In genomic region chr14:37198273-37198598, GRCh38 we compare ENCODE assay signal across 8 cellular contexts. TPM values are rescaled to one million over a fixed set of nuclear protein-coding genes. Genes with fewer than 3 reads are reported as not detected.
A peak's percentile ranks its signal among the peaks of the same experiment; 100 is the strongest.
DNase-seq lines count a peak whose midpoint lies in the region; ATAC-seq and TF ChIP-seq lines count a peak whose summit lies in the region.

No MANE protein-coding gene starts in this region.

- H3K4me1 ChIP-seq in lower lobe of right lung (no peaks in the 10 kb centered on the region), thoracic aorta (ENCODE audit: control insufficient read depth in 1 of 2, low read depth in 2 of 2) (peaks cover 3 to 13% of the 10 kb centered on the region in 2 donors)

- H3K9me3 ChIP-seq in lower lobe of right lung (no peaks in the 10 kb centered on the region), thoracic aorta (no peaks in the 10 kb centered on the region)

- H3K27ac ChIP-seq in lower lobe of right lung = peak overlapping the region; percentile 86
- peak overlapping the region; percentile 84 to 88 for H3K27ac ChIP-seq in thoracic aorta

- peaks cover 3% of the 10 kb centered on the region for H3K9me3 Mint-ChIP-seq in activated CD4-positive, alpha-beta T cell treated with anti-CD3 and anti-CD28 coated beads, Interleukin-2, amount 10 ng/mL, durations not matched to agents 24 days and 14 days

- TF ChIP-seq CTCF in cardiac fibroblast (IDR thresholded peaks at IDR 0.05; ENCODE audit: low read depth, low read length) (no peak), lower lobe of right lung (IDR thresholded peaks at IDR 0.05) (no peak), thoracic aorta (IDR thresholded peaks at IDR 0.05) (no peak)

- H3K4me1 Mint-ChIP-seq in activated CD4-positive, alpha-beta T cell treated with anti-CD3 and anti-CD28 coated beads, Interleukin-2, amount 10 ng/mL, durations not matched to agents 24 days and 14 days = no peaks in the 10 kb centered on the region

- no peak overlapping the region for H3K4me3 Mint-ChIP-seq in activated CD4-positive, alpha-beta T cell treated with anti-CD3 and anti-CD28 coated beads, Interleukin-2, amount 10 ng/mL, durations not matched to agents 24 days and 14 days

- intact Hi-C loops in lower lobe of right lung (cut with DNase I) = no loop called here
- intact Hi-C loops in activated CD4-positive, alpha-beta T cell treated with anti-CD3 and anti-CD28 coated beads, Interleukin-2, amount 10 ng/mL, durations not matched to agents 24 days and 14 days (cut with micrococcal nuclease) = no loop called here

- H3K4me3 ChIP-seq in cardiac fibroblast (replicated peaks in 1 of 2; ENCODE audit: low read depth in 2 of 2, low read length in 2 of 2) = peak overlapping the region; percentile 69 to 78
- H3K4me3 ChIP-seq in lower lobe of right lung = peak overlapping the region; percentile 62
- peak overlapping the region; percentile 76 for H3K4me3 ChIP-seq in thoracic aorta

- H3K27ac Mint-ChIP-seq in activated CD4-positive, alpha-beta T cell treated with anti-CD3 and anti-CD28 coated beads, Interleukin-2, amount 10 ng/mL, durations not matched to agents 24 days and 14 days = no peak overlapping the region

- H3K36me3 Mint-ChIP-seq in activated CD4-positive, alpha-beta T cell treated with anti-CD3 and anti-CD28 coated beads, Interleukin-2, amount 10 ng/mL, durations not matched to agents 24 days and 14 days (ENCODE audit: low read depth) = no peaks in the 10 kb centered on the region

- peaks cover 11% of the 10 kb centered on the region for H3K27me3 Mint-ChIP-seq in activated CD4-positive, alpha-beta T cell treated with anti-CD3 and anti-CD28 coated beads, Interleukin-2, amount 10 ng/mL, durations not matched to agents 24 days and 14 days

- H3K27me3 ChIP-seq in lower lobe of right lung (ENCODE audit: low read depth) = no peaks in the 10 kb centered on the region
- no peaks in the 10 kb centered on the region for H3K27me3 ChIP-seq in thoracic aorta (replicated peaks; ENCODE audit: insufficient read depth)

- H3K36me3 ChIP-seq in lower lobe of right lung = no peaks in the 10 kb centered on the region
- no peaks in the 10 kb centered on the region for H3K36me3 ChIP-seq in thoracic aorta

- peak; percentile 22 for DNase-seq in NCI-H1105 (lab: John Stamatoyannopoulos, UW)
- no peak for DNase-seq in NCI-H1105 treated with DMSO at 0.1 percent for 48 hours (lab: John Stamatoyannopoulos, UW)
- DNase-seq in cardiac fibroblast (ENCODE audit: low read depth in 2 of 2) = no peak
- DNase-seq in lower lobe of right lung = no peak
- no peak for DNase-seq in thoracic aorta (ENCODE audit: low spot score)
- no peak for DNase-seq in activated CD4-positive, alpha-beta T cell treated with anti-CD3 and anti-CD28 coated beads, Interleukin-2, amount 10 ng/mL, durations not matched to agents 24 days and 14 days
- no peak for DNase-seq in NCI-H2171 treated with DMSO at 0.1 percent for 48 hours (lab: John Stamatoyannopoulos, UW)

- ATAC-seq in lower lobe of right lung (no peak), thoracic aorta (ENCODE audit: insufficient number of reproducible peaks, low FRiP score, low read depth) (no peak), HG03457 (IDR thresholded peaks at IDR 0.05; ENCODE audit: unreplicated experiment) (no peak)

RNA-seq across cellular contexts. Expression of gene MIPOL1, which starts 0.5 kb away (rescaled TPM):
- total RNA-seq in lower lobe of right lung (12.1 TPM), thoracic aorta (10 to 100 TPM; 13.1 to 16.8 TPM)
- not detected in 2 replicates for total RNA-seq in activated CD4-positive, alpha-beta T cell treated with anti-CD3 and anti-CD28 coated beads, Interleukin-2, amount 10 ng/mL, durations not matched to agents 24 days and 14 days

RNA-seq across cellular contexts. Expression of gene SLC25A21, which starts 25.8 kb away (rescaled TPM):
- 0.38 TPM for total RNA-seq in lower lobe of right lung
- 1 to 10 TPM in 1 of 2 donors, not detected in 1; 1.2 TPM for total RNA-seq in thoracic aorta
- total RNA-seq in activated CD4-positive, alpha-beta T cell treated with anti-CD3 and anti-CD28 coated beads, Interleukin-2, amount 10 ng/mL, durations not matched to agents 24 days and 14 days = not detected in 2 replicates

Comparison
In these comparisons a context has a peak if more than half of its experiments do, and no peak if none do; other contexts are left out.
1. RNA of gene MIPOL1, which starts 0.5 kb away (total RNA-seq): 13.1 to 16.8 TPM in thoracic aorta and 12.1 TPM in lower lobe of right lung (single experiment); not detected in activated CD4-positive, alpha-beta T cell treated with anti-CD3 and anti-CD28 coated beads, Interleukin-2, amount 10 ng/mL, durations not matched to agents 24 days and 14 days; every median in the first group is over 10 times any median in the second.
2. Peak in every context shown above with its lines, with median percentiles within 50 percentile points of each other: H3K4me3 ChIP-seq.